In genomic region chr1:166040223-166040622, GRCh38 we compare ENCODE assay signal across 1 cellular context.
TF ChIP-seq lines count a peak whose summit lies in the region.

No MANE protein-coding gene starts in this region.

TF ChIP-seq in WTC11, 78 proteins besides CTCF, POLR2A, EP300 and RAD21 (continued from another document):
- TF ChIP-seq ZNF512 (CRISPR knock-in tag; IDR thresholded peaks at IDR 0.05; ENCODE audit: borderline replicate concordance) (no peak), FOXK1 (CRISPR knock-in tag; IDR thresholded peaks at IDR 0.05) (no peak), FOXJ3 (CRISPR knock-in tag; IDR thresholded peaks at IDR 0.05; ENCODE audit: borderline replicate concordance) (no peak), HMGXB4 (CRISPR knock-in tag; IDR thresholded peaks at IDR 0.05) (no peak), ZNF423 (CRISPR knock-in tag; IDR thresholded peaks at IDR 0.05) (no peak)
TF ChIP-seq in WTC11: peak in this region for 0.
